8 cellular contexts compared by ENCODE assay signal in the genomic region with DNA sequence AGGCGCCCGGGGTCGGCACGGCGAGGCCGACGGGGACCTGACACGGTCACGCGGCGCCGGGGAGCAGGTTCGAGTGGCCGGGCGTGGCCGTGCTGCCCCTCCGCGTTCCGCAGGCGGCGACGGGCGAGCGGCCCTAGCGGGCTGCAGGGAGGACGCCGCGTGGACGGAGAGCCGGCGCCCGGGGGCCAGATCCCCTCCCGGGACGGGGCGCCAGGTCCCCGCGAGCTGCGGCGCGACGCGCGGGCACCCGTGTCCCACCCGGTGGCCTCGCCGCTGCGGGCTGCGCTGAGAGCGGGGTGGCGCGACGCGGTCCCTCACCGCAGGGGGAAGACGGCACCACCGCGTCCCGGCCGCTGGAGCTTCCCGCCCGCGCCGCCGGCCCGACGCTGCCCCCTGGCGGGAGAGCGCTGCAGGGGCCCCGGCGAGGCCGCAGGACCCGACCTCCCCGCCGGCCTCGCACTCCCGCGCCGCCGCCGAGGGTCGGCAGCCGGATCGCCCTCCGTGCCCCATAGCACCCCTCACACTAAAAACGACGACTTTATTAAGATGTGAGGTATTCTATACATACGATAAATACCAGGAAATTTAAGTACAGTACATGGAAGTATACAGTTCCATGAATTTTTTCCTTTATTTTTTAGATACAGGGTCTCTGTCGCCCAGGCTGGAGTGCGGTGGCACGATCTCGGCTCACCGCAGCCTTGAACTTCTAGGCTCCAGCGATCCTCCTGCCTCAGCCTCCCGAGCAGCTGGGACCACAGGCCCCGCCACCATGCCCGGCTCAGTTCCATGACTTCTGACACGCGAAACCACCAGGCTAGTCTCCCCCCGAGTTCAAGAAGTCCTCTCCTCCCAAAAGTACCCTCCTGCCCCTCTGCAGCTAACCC. TPM values are rescaled to one million over a fixed set of nuclear protein-coding genes. Genes with fewer than 3 reads are reported as not detected.
A peak's percentile ranks its signal among the peaks of the same experiment; 100 is the strongest.
DNase-seq lines count a peak whose midpoint lies in the region; ATAC-seq, FAIRE-seq and TF ChIP-seq lines count a peak whose summit lies in the region.

No MANE protein-coding gene starts in this region.

- H3K36me3 ChIP-seq in endocrine pancreas (ENCODE audit: control insufficient read depth, insufficient read depth, low read length): no peaks in the 10 kb centered on the region

- H3K4me1 Mint-ChIP-seq in mesothelial cell of epicardium: no peaks in the 10 kb centered on the region

- CTCF ChIA-PET in A549 (lab: Yijun Ruan, JAX): interaction anchor here (0.6 to 2.3 kb wide), 19 partner anchors 9 to 441 kb away, joined by 3 to 17 read pairs (median 4); partner anchors contain the start of genes FBXO45 and WDR53

- H3K4me1 ChIP-seq in A549 (no peaks in the 10 kb centered on the region), endocrine pancreas (ENCODE audit: control insufficient read depth, insufficient read depth, low read length) (no peaks in the 10 kb centered on the region)

- peak overlapping the region; percentile 91 for H3K4me2 ChIP-seq in A549

- H3K36me3 Mint-ChIP-seq in mesothelial cell of epicardium: no peaks in the 10 kb centered on the region

- peaks cover 52% of the 10 kb centered on the region for H3K27me3 Mint-ChIP-seq in mesothelial cell of epicardium (ENCODE audit: low read depth)

- FAIRE-seq in A549 (lab: Jason Lieb, UNC) (no peak), GM18507 (lab: Jason Lieb, UNC) (peak; percentile 69)

- peak overlapping the region; percentile 80 to 97 for H3K27ac ChIP-seq in A549

- peak overlapping the region; percentile 47 for H3K9ac ChIP-seq in endocrine pancreas (ENCODE audit: control insufficient read depth, insufficient read depth, low read length)

- TF ChIP-seq CTCF in A549 (IDR thresholded peaks at IDR 0.05) (peak; percentile 71), mesothelial cell of epicardium (IDR thresholded peaks at IDR 0.05; ENCODE audit: unreplicated experiment) (peak; percentile 75)

- peak; percentile 45 to 72; a peak in 4 of 5 replicates for TF ChIP-seq RAD21 in A549 (conservative IDR thresholded peaks at IDR 0.05 in 1 of 2, IDR thresholded peaks at IDR 0.05 in 1 of 2)

- H3K27ac Mint-ChIP-seq in mesothelial cell of epicardium: no peak overlapping the region

- DNase-seq in A549 (ENCODE audit: low read depth in 1 of 2, low spot score in 1 of 2) (peak; percentile 55 to 68), GM18507 (ENCODE audit: extremely low spot score, insufficient read length, low read depth) (peak; percentile 69), NCI-H460 (ENCODE audit: extremely low read depth, low read depth) (peak; percentile 33), mesothelial cell of epicardium (ENCODE audit: low spot score in 2 of 2, unreplicated experiment in 2 of 2) (peak; percentile 59 to 82)
- DNase-seq in activated CD4-positive, alpha-beta T cell treated with anti-CD3 and anti-CD28 coated beads, Interleukin-2, amount 50 U/mL, for 48 hours: peak; percentile 72 to 74
- DNase-seq in stimulated activated CD8-positive, alpha-beta memory T cell treated with anti-CD3 and anti-CD28 coated beads, Interleukin-4, amount 100 ng/mL, for 1 hour (ENCODE audit: low read depth in 2 of 2, low spot score in 1 of 2): peak; percentile 10 to 33

- H3K4me3 Mint-ChIP-seq in mesothelial cell of epicardium: peak overlapping the region; percentile 60

- H3K9me3 ChIP-seq in A549 (no peaks in the 10 kb centered on the region; the same call in 2 of the 3 replicates), endocrine pancreas (ENCODE audit: control insufficient read depth, low read length) (no peaks in the 10 kb centered on the region)

- WGBS in A549 (ENCODE audit: missing lambda C conversion rate): 26% methylated on average over 22 of the region's 100 CpGs

- no peaks in the 10 kb centered on the region for H3K9me3 Mint-ChIP-seq in mesothelial cell of epicardium

- ATAC-seq in A549 (peak; percentile 85 to 93), HG03064 (IDR thresholded peaks at IDR 0.05; ENCODE audit: low read depth, unreplicated experiment) (peak; percentile 60)

- H3K4me3 ChIP-seq in A549: peak overlapping the region; percentile 93
- H3K4me3 ChIP-seq in endocrine pancreas (ENCODE audit: control insufficient read depth, insufficient read depth, low read length): no peak overlapping the region

- no peak for TF ChIP-seq POLR2A in A549 (IDR thresholded peaks at IDR 0.05; ENCODE audit: low read length)

- POLR2A ChIA-PET in A549 (lab: Yijun Ruan, JAX): interaction anchor here (1.0 kb wide), 1 partner anchor 441 kb away, joined by 3 read pairs; no protein-coding TSS in a partner anchor

- no peak for TF ChIP-seq EP300 in A549 (IDR thresholded peaks at IDR 0.05)

- no peaks in the 10 kb centered on the region for H3K27me3 ChIP-seq in endocrine pancreas (ENCODE audit: control insufficient read depth, insufficient read depth, low read length)

TF ChIP-seq in A549, 52 proteins besides CTCF, POLR2A, EP300 and RAD21:
- no peak for TF ChIP-seq HDAC2 (IDR thresholded peaks at IDR 0.05)
- TF ChIP-seq HOXB5 (CRISPR knock-in tag; IDR thresholded peaks at IDR 0.05): 0 out of 2 replicates have a peak, but pooled peaks have one; percentile 57
- TF ChIP-seq E2F6 (IDR thresholded peaks at IDR 0.05; ENCODE audit: borderline replicate concordance, low read depth): peak; percentile 76
- TF ChIP-seq SMC3 (IDR thresholded peaks at IDR 0.05): peak; percentile 75
- TF ChIP-seq, protein P1, sequence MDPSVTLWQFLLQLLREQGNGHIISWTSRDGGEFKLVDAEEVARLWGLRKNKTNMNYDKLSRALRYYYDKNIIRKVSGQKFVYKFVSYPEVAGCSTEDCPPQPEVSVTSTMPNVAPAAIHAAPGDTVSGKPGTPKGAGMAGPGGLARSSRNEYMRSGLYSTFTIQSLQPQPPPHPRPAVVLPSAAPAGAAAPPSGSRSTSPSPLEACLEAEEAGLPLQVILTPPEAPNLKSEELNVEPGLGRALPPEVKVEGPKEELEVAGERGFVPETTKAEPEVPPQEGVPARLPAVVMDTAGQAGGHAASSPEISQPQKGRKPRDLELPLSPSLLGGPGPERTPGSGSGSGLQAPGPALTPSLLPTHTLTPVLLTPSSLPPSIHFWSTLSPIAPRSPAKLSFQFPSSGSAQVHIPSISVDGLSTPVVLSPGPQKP (IDR thresholded peaks at IDR 0.05; ENCODE audit: low read depth, low read length): no peak
- no peak for TF ChIP-seq FOSL2 (IDR thresholded peaks at IDR 0.05)
- TF ChIP-seq FOSL2 (CRISPR knock-in tag; IDR thresholded peaks at IDR 0.05): no peak
- peak in 1 of 2 experiments; percentile 30; a peak in 1 of 5 replicates for TF ChIP-seq JUN (IDR thresholded peaks at IDR 0.05)
- no peak for TF ChIP-seq HOXA7 (CRISPR knock-in tag; IDR thresholded peaks at IDR 0.05)
- peak; percentile 39; the same call in 1 of the 2 replicates for TF ChIP-seq MAX (IDR thresholded peaks at IDR 0.05)

RNA-seq across cellular contexts. Expression of gene PIGZ, which starts 1.3 kb away (rescaled TPM):
- polyA plus RNA-seq in A549 (2011; rRNA removed) (1.4 and 1.9 TPM in 2 replicates), A549 (2017; fragmentation: RNase III; extraction: RNeasy Plus Mini Kit Qiagen cat#74134 plus additional on column Dnase treatment) (1.3 to 1.9 TPM (median 1.8 TPM) in 3 replicates)
- 0.85 and 1.3 TPM in 2 replicates for polyA plus RNA-seq in A549 (2012; cell fraction: cytosol; rRNA removed)
- 2.5 and 3.6 TPM in 2 replicates for polyA plus RNA-seq in A549 (2012; cell fraction: nucleus; rRNA removed)
- polyA minus RNA-seq in A549 (2011; rRNA and poly(A)+ RNA removed): 0.79 and 1.9 TPM in 2 replicates
- total RNA-seq in NCI-H460 (2014; rRNA removed; shearing (Covaris generic)): 0.17 and 0.50 TPM in 2 replicates
- 2.4 and 2.6 TPM in 2 replicates for polyA plus RNA-seq in NCI-H460 (2014; cell fraction: nucleus; rRNA removed)
- 0.70 to 0.91 TPM (median 0.74 TPM) in 3 replicates for total RNA-seq in mesothelial cell of epicardium

RNA-seq across cellular contexts. Expression of gene NCBP2, which starts 27.6 kb away (rescaled TPM):
- polyA plus RNA-seq in A549 (2011; rRNA removed) (53.5 and 68.0 TPM in 2 replicates), A549 (2017; fragmentation: RNase III; extraction: RNeasy Plus Mini Kit Qiagen cat#74134 plus additional on column Dnase treatment) (62.0 to 64.5 TPM (median 63.6 TPM) in 3 replicates)
- 32.5 and 47.0 TPM in 2 replicates for polyA plus RNA-seq in A549 (2012; cell fraction: cytosol; rRNA removed)
- 12.1 and 16.2 TPM in 2 replicates for polyA plus RNA-seq in A549 (2012; cell fraction: nucleus; rRNA removed)
- 24.2 and 28.2 TPM in 2 replicates for polyA minus RNA-seq in A549 (2011; rRNA and poly(A)+ RNA removed)
- 43.2 and 53.8 TPM in 2 replicates for total RNA-seq in NCI-H460 (2014; rRNA removed; shearing (Covaris generic))
- polyA plus RNA-seq in NCI-H460 (2014; cell fraction: nucleus; rRNA removed): 45.3 and 51.2 TPM in 2 replicates
- 77.9 to 83.0 TPM (median 82.8 TPM) in 3 replicates for total RNA-seq in mesothelial cell of epicardium

RNA-seq across cellular contexts. Expression of gene MELTF, which starts 59.7 kb away (rescaled TPM):
- polyA plus RNA-seq in A549 (2011; rRNA removed) (10.5 and 10.9 TPM in 2 replicates), A549 (2017; fragmentation: RNase III; extraction: RNeasy Plus Mini Kit Qiagen cat#74134 plus additional on column Dnase treatment) (23.4 to 27.9 TPM (median 25.8 TPM) in 3 replicates)
- 19.1 and 26.1 TPM in 2 replicates for polyA plus RNA-seq in A549 (2012; cell fraction: cytosol; rRNA removed)
- 66.9 and 82.6 TPM in 2 replicates for polyA plus RNA-seq in A549 (2012; cell fraction: nucleus; rRNA removed)
- polyA minus RNA-seq in A549 (2011; rRNA and poly(A)+ RNA removed): 12.4 and 17.1 TPM in 2 replicates
- total RNA-seq in NCI-H460 (2014; rRNA removed; shearing (Covaris generic)): 4.0 TPM in 2 replicates
- 12.1 and 13.0 TPM in 2 replicates for polyA plus RNA-seq in NCI-H460 (2014; cell fraction: nucleus; rRNA removed)
- 9.1 to 9.9 TPM (median 9.2 TPM) in 3 replicates for total RNA-seq in mesothelial cell of epicardium

Comparison
In these comparisons a context has a peak if more than half of its experiments do, and no peak if none do; other contexts are left out.
1. DNase-seq: peak in every context shown above with its lines; median percentile 73 in activated CD4-positive, alpha-beta T cell treated with anti-CD3 and anti-CD28 coated beads, Interleukin-2, amount 50 U/mL, for 48 hours; 70 in mesothelial cell of epicardium; 69 in GM18507; 62 in A549; 33 in NCI-H460; 22 in stimulated activated CD8-positive, alpha-beta memory T cell treated with anti-CD3 and anti-CD28 coated beads, Interleukin-4, amount 100 ng/mL, for 1 hour.